In genomic region chr1:108747128-108747827, GRCh38 we compare ENCODE assay signal across 1 cellular context.
TF ChIP-seq lines count a peak whose summit lies in the region.

No MANE protein-coding gene starts in this region.

TF ChIP-seq in K562, 482 proteins besides CTCF, POLR2A, EP300 and RAD21 (continued from another document and continues in another):
- TF ChIP-seq CHD7 (IDR thresholded peaks at IDR 0.05; ENCODE audit: low read depth, low read length): no peak
- no peak for TF ChIP-seq SRSF3 (IDR thresholded peaks at IDR 0.05; ENCODE audit: insufficient read depth, low read length)
- no peak for TF ChIP-seq SRSF9 (IDR thresholded peaks at IDR 0.05; ENCODE audit: borderline replicate concordance, low read depth, low read length)
- no peak for TF ChIP-seq SAFB2 (IDR thresholded peaks at IDR 0.05; ENCODE audit: borderline replicate concordance, low read depth, low read length, severe bottlenecking)
- TF ChIP-seq PYGO2 (tag; IDR thresholded peaks at IDR 0.05): no peak
- no peak for TF ChIP-seq ZNF586 (CRISPR knock-in tag; conservative IDR thresholded peaks at IDR 0.05)
- no peak for TF ChIP-seq CEBPZ (IDR thresholded peaks at IDR 0.05; ENCODE audit: borderline replicate concordance, low read depth, low read length)
- no peak for TF ChIP-seq SRF (CRISPR knock-in tag; IDR thresholded peaks at IDR 0.05)
- TF ChIP-seq EHMT2 (IDR thresholded peaks at IDR 0.05): no peak
- no peak for TF ChIP-seq MTA1 (IDR thresholded peaks at IDR 0.05; ENCODE audit: borderline replicate concordance)
- TF ChIP-seq GATAD2B (IDR thresholded peaks at IDR 0.05; ENCODE audit: borderline replicate concordance): no peak
- TF ChIP-seq L3MBTL2 (IDR thresholded peaks at IDR 0.05): no peak
- peak; percentile 30; the same call in 1 of the 2 replicates for TF ChIP-seq PML (IDR thresholded peaks at IDR 0.05; ENCODE audit: low read length)
- TF ChIP-seq MAFK (IDR thresholded peaks at IDR 0.05; ENCODE audit: low read length): peak; percentile 13; the same call in 1 of the 2 replicates
- no peak for TF ChIP-seq WHSC1 (IDR thresholded peaks at IDR 0.05; ENCODE audit: low read length)
- TF ChIP-seq MYC (IDR thresholded peaks at IDR 0.05; ENCODE audit: low read depth, low read length): no peak; the same call in 1 of the 2 replicates
- no peak for TF ChIP-seq MYC (CRISPR knock-in tag; IDR thresholded peaks at IDR 0.05; ENCODE audit: borderline replicate concordance, low read depth)
- TF ChIP-seq SNAPC5 (CRISPR knock-in tag; IDR thresholded peaks at IDR 0.05): no peak
- TF ChIP-seq ZKSCAN8 (CRISPR knock-in tag; IDR thresholded peaks at IDR 0.05): no peak
- no peak for TF ChIP-seq ZKSCAN1 (IDR thresholded peaks at IDR 0.05; ENCODE audit: low read depth, low read length)
- no peak for TF ChIP-seq GTF2A2 (tag; IDR thresholded peaks at IDR 0.05)
- no peak for TF ChIP-seq TRIM28 (IDR thresholded peaks at IDR 0.05)
- TF ChIP-seq RBM15 (IDR thresholded peaks at IDR 0.05; ENCODE audit: insufficient read depth, low read length): no peak
- no peak for TF ChIP-seq PHTF2 (CRISPR knock-in tag; IDR thresholded peaks at IDR 0.05)
- TF ChIP-seq NFYB (IDR thresholded peaks at IDR 0.05; ENCODE audit: extremely low read depth, insufficient read length): peak; percentile 24
- TF ChIP-seq SAP30 (IDR thresholded peaks at IDR 0.05; ENCODE audit: borderline replicate concordance, insufficient read depth, low read depth, low read length, poor library complexity, severe bottlenecking): no peak
- no peak for TF ChIP-seq MAFF (IDR thresholded peaks at IDR 0.05; ENCODE audit: low read length)
- no peak for TF ChIP-seq IRF1 (CRISPR knock-in tag; IDR thresholded peaks at IDR 0.05; ENCODE audit: borderline replicate concordance)
- no peak for TF ChIP-seq ARID3B (CRISPR knock-in tag; IDR thresholded peaks at IDR 0.05; ENCODE audit: borderline replicate concordance)
- TF ChIP-seq FOXA3 (CRISPR knock-in tag; conservative IDR thresholded peaks at IDR 0.05 in 1 of 2, IDR thresholded peaks at IDR 0.05 in 1 of 2): no peak
- no peak for TF ChIP-seq ZFP91 (CRISPR knock-in tag; IDR thresholded peaks at IDR 0.05)
- no peak for TF ChIP-seq FOXJ3 (CRISPR knock-in tag; IDR thresholded peaks at IDR 0.05)
- TF ChIP-seq SMAD1 (IDR thresholded peaks at IDR 0.05; ENCODE audit: low read depth, low read length, partially characterized antibody): no peak
- no peak for TF ChIP-seq ZNF785 (CRISPR knock-in tag; IDR thresholded peaks at IDR 0.05)
- TF ChIP-seq CXXC5 (CRISPR knock-in tag; IDR thresholded peaks at IDR 0.05): no peak
- TF ChIP-seq ZNF24 (IDR thresholded peaks at IDR 0.05): no peak
- TF ChIP-seq THAP12 (CRISPR knock-in tag; IDR thresholded peaks at IDR 0.05): peak; percentile 26; the same call in 1 of the 2 replicates
- TF ChIP-seq MTA2 (IDR thresholded peaks at IDR 0.05; ENCODE audit: low read depth): no peak
- TF ChIP-seq ZNF766 (CRISPR knock-in tag; conservative IDR thresholded peaks at IDR 0.05): 0 out of 2 replicates have a peak, but pooled peaks have one; percentile 9
